ENCODE assay signal across 10 cellular contexts in genomic region chr6:28710466-28711191, GRCh38.
DNase-seq lines count a peak whose midpoint lies in the region; ATAC-seq, FAIRE-seq and TF ChIP-seq lines count a peak whose summit lies in the region.
"Had no signal": no experiment of that assay in that cellular context is flagged by ENCODE, and none has a peak within 500 bp of the region (broad histone marks: within the 10 kb centered on the region; RNA-seq: fewer than 3 reads in every experiment).

No MANE protein-coding gene starts in this region.

- H3K9me3 ChIP-seq in H1 (ENCODE audit: insufficient read depth in 2 of 2, low read depth in 1 of 2, low read length in 1 of 2) (peaks cover 0 to 6% of the 10 kb centered on the region in 2 experiments; a peak in 1 of 4 replicates), skeletal muscle satellite cell (replicated peaks; ENCODE audit: low read length) (no peaks in the 10 kb centered on the region), Peyer's patch (peaks cover 0 to 8% (median 2%) of the 10 kb centered on the region in 4 donors)

- no peaks in the 10 kb centered on the region for H3K27me3 ChIP-seq in H1 (replicated peaks in 1 of 4; ENCODE audit: control insufficient read depth in 3 of 4, extremely low read depth in 1 of 4, insufficient read depth in 3 of 4, low read length in 3 of 4)
- no peaks in the 10 kb centered on the region for H3K27me3 ChIP-seq in skeletal muscle satellite cell (ENCODE audit: control insufficient read depth, insufficient read depth, low read length)
- no peaks in the 10 kb centered on the region for H3K27me3 ChIP-seq in Peyer's patch
- H3K27me3 ChIP-seq: BLaER1 had no signal

- peak overlapping the region; percentile 66 for H3K4me3 Mint-ChIP-seq in activated CD8-positive, alpha-beta T cell treated with anti-CD3 and anti-CD28 coated beads for 36 hours
- H3K4me3 Mint-ChIP-seq in activated CD8-positive, alpha-beta T cell treated with anti-CD3 and anti-CD28 coated beads, Interleukin-2, amount 10 ng/mL, durations not matched to agents 7 days and 5 days, result no peak overlapping the region

- no peak overlapping the region for H2BK12ac ChIP-seq in H1 (ENCODE audit: low read depth, low read length)

- no peak overlapping the region for H2BK5ac ChIP-seq in H1 (ENCODE audit: low read depth, low read length)

- H3K36me3 ChIP-seq in H1 (ENCODE audit: control insufficient read depth in 2 of 4, insufficient read depth in 4 of 4, low read length in 3 of 4) (no peaks in the 10 kb centered on the region), skeletal muscle satellite cell (ENCODE audit: insufficient read depth, low read length) (no peaks in the 10 kb centered on the region), Peyer's patch (no peaks in the 10 kb centered on the region)
- H3K36me3 ChIP-seq: BLaER1 had no signal

- peaks cover 6% of the 10 kb centered on the region for H3K4me1 Mint-ChIP-seq in activated CD8-positive, alpha-beta T cell treated with anti-CD3 and anti-CD28 coated beads for 36 hours (ENCODE audit: low read depth)
- H3K4me1 Mint-ChIP-seq in activated CD8-positive, alpha-beta T cell treated with anti-CD3 and anti-CD28 coated beads, Interleukin-2, amount 10 ng/mL, durations not matched to agents 7 days and 5 days (ENCODE audit: low read depth), result peaks cover 11% of the 10 kb centered on the region

- CTCF ChIA-PET in activated CD8-positive, alpha-beta T cell treated with anti-CD3 and anti-CD28 coated beads for 36 hours (lab: Charles Lee), result no interaction called here
- CTCF ChIA-PET in activated CD8-positive, alpha-beta T cell treated with anti-CD3 and anti-CD28 coated beads, Interleukin-2, amount 10 ng/mL, durations not matched to agents 7 days and 5 days (lab: Charles Lee), result no interaction called here
- CTCF ChIA-PET in H1 (lab: Charles Lee; ENCODE audit: partially characterized antibody), result interaction anchor here (0.7 to 1.8 kb wide), 6 partner anchors 16 to 305 kb away, joined by 3 to 6 read pairs (median 4); no protein-coding TSS in a partner anchor

- H3K36me3 Mint-ChIP-seq in activated CD8-positive, alpha-beta T cell treated with anti-CD3 and anti-CD28 coated beads for 36 hours (ENCODE audit: low read depth), result peaks cover 12% of the 10 kb centered on the region
- H3K36me3 Mint-ChIP-seq in activated CD8-positive, alpha-beta T cell treated with anti-CD3 and anti-CD28 coated beads, Interleukin-2, amount 10 ng/mL, durations not matched to agents 7 days and 5 days (ENCODE audit: low read depth), result peaks cover 7% of the 10 kb centered on the region

- no peak overlapping the region for H3K27ac Mint-ChIP-seq in activated CD8-positive, alpha-beta T cell treated with anti-CD3 and anti-CD28 coated beads for 36 hours
- H3K27ac Mint-ChIP-seq in activated CD8-positive, alpha-beta T cell treated with anti-CD3 and anti-CD28 coated beads, Interleukin-2, amount 10 ng/mL, durations not matched to agents 7 days and 5 days, result no peak overlapping the region

- H2BK120ac ChIP-seq in H1 (replicated peaks; ENCODE audit: low read depth, low read length), result no peak overlapping the region

- H3K23me2 ChIP-seq in H1 (ENCODE audit: low read depth, low read length), result peaks cover 7% of the 10 kb centered on the region; the same call in 1 of the 2 replicates

- H4K8ac ChIP-seq in H1 (ENCODE audit: extremely low read depth, insufficient read depth, low read length), result no peak overlapping the region

- H3K79me2 ChIP-seq in H1 (ENCODE audit: control insufficient read depth in 1 of 2, insufficient read depth in 2 of 2, low read length in 2 of 2), result no peaks in the 10 kb centered on the region

- no peak overlapping the region for H3K14ac ChIP-seq in H1 (ENCODE audit: insufficient read length)

- no peak overlapping the region for H2AK5ac ChIP-seq in H1 (ENCODE audit: low read depth, low read length)

- no peaks in the 10 kb centered on the region for H3K79me1 ChIP-seq in H1 (ENCODE audit: low read depth, low read length)

- H4K5ac ChIP-seq in H1 (ENCODE audit: insufficient read length, low read depth, low read length), result no peak overlapping the region

- intact Hi-C loops in activated CD8-positive, alpha-beta T cell treated with anti-CD3 and anti-CD28 coated beads for 36 hours (cut with micrococcal nuclease), result no loop called here

- peak; percentile 95 for FAIRE-seq in H1 (lab: Jason Lieb, UNC)
- FAIRE-seq: TTC549 had no signal

- H3K4me1 ChIP-seq in H1 (replicated peaks in 1 of 4; ENCODE audit: control insufficient read depth in 3 of 4, insufficient read depth in 4 of 4, low read length in 3 of 4) (no peaks in the 10 kb centered on the region; a peak in 1 of 7 replicates), skeletal muscle satellite cell (ENCODE audit: control insufficient read depth, insufficient read depth, low read length) (peaks cover 7% of the 10 kb centered on the region), Peyer's patch (no peaks in the 10 kb centered on the region)
- H3K4me1 ChIP-seq: BLaER1 had no signal

- no peak overlapping the region for H3K27ac ChIP-seq in H1 (ENCODE audit: low read depth, low read length)
- H3K27ac ChIP-seq in Peyer's patch, result no peak overlapping the region
- H3K27ac ChIP-seq: BLaER1 had no signal

- no peak for TF ChIP-seq RAD21 in H1 (IDR thresholded peaks at IDR 0.05 in 1 of 2, conservative IDR thresholded peaks at IDR 0.05 in 1 of 2; ENCODE audit: low read depth in 2 of 2, low read length in 2 of 2)

- H3K23ac ChIP-seq in H1 (ENCODE audit: insufficient read length), result no peak overlapping the region

- TF ChIP-seq EP300 in H1 (IDR thresholded peaks at IDR 0.05; ENCODE audit: borderline replicate concordance in 1 of 2, low read depth in 2 of 2, low read length in 2 of 2), result no peak

- peak overlapping the region; percentile 53; the same call in 1 of the 2 replicates for H2BK15ac ChIP-seq in H1 (ENCODE audit: low read length)

- TF ChIP-seq POLR2A in H1 (IDR thresholded peaks at IDR 0.05; ENCODE audit: control extremely low read depth in 1 of 2, low read depth in 2 of 2, low read length in 2 of 2) (no peak), Peyer's patch (IDR thresholded peaks at IDR 0.05) (no peak)

- no peak overlapping the region for H4K91ac ChIP-seq in H1 (replicated peaks; ENCODE audit: insufficient read length, low read length)

- ATAC-seq in activated CD8-positive, alpha-beta T cell treated with anti-CD3 and anti-CD28 coated beads for 36 hours, result peak; percentile 64
- ATAC-seq in activated CD8-positive, alpha-beta T cell treated with anti-CD3 and anti-CD28 coated beads, Interleukin-2, amount 10 ng/mL, durations not matched to agents 7 days and 5 days, result no peak
- ATAC-seq in HG02798 (IDR thresholded peaks at IDR 0.05; ENCODE audit: poor library complexity, unreplicated experiment) (no peak), HG03520 (IDR thresholded peaks at IDR 0.05; ENCODE audit: unreplicated experiment) (no peak)

- H3K9me3 Mint-ChIP-seq in activated CD8-positive, alpha-beta T cell treated with anti-CD3 and anti-CD28 coated beads for 36 hours, result peaks cover 25% of the 10 kb centered on the region
- peaks cover 21% of the 10 kb centered on the region for H3K9me3 Mint-ChIP-seq in activated CD8-positive, alpha-beta T cell treated with anti-CD3 and anti-CD28 coated beads, Interleukin-2, amount 10 ng/mL, durations not matched to agents 7 days and 5 days (ENCODE audit: insufficient read depth)

- no peak overlapping the region for H3K4ac ChIP-seq in H1 (replicated peaks; ENCODE audit: insufficient read length, low read depth, low read length)

- H3K4me3 ChIP-seq in H1 (ENCODE audit: extremely low read depth in 1 of 4, insufficient read depth in 2 of 4, low read depth in 3 of 4, low read length in 4 of 4) (peak overlapping the region; percentile 78 to 100 (median 88)), skeletal muscle satellite cell (ENCODE audit: low read length) (no peak overlapping the region), Peyer's patch (no peak overlapping the region)
- H3K4me3 ChIP-seq: BLaER1 had no signal

- 39% methylated on average over 16 of the region's 16 CpGs; no CpG with 5 or more reads in 1 of the 2 experiments for WGBS in H1 (ENCODE audit: extremely low coverage in 1 of 2, insufficient coverage in 1 of 2, insufficient read length in 1 of 2, insufficient replicate concordance in 2 of 2, low coverage in 1 of 2, low lambda C conversion rate in 2 of 2, missing lambda C conversion rate in 1 of 2), 2 experiments

- H3K9ac ChIP-seq in H1 (replicated peaks in 1 of 4; ENCODE audit: extremely low read depth in 1 of 4, low read depth in 3 of 4, low read length in 3 of 4) (no peak overlapping the region), skeletal muscle satellite cell (ENCODE audit: low read depth, low read length) (no peak overlapping the region)
- H3K9ac ChIP-seq: BLaER1 had no signal

- H2BK20ac ChIP-seq in H1 (ENCODE audit: low read length), result no peak overlapping the region

- POLR2A ChIA-PET in activated CD8-positive, alpha-beta T cell treated with anti-CD3 and anti-CD28 coated beads for 36 hours (lab: Charles Lee), result no interaction called here
- POLR2A ChIA-PET in activated CD8-positive, alpha-beta T cell treated with anti-CD3 and anti-CD28 coated beads, Interleukin-2, amount 10 ng/mL, durations not matched to agents 7 days and 5 days (lab: Charles Lee), result interaction anchor here (0.8 kb wide), 1 partner anchor 237 kb away, joined by 3 read pairs; no protein-coding TSS in a partner anchor
- POLR2A ChIA-PET in H1 (lab: Charles Lee; ENCODE audit: partially characterized antibody), result interaction anchor here (1.1 to 2.1 kb wide), 6 partner anchors 9 to 156 kb away, joined by 3 to 7 read pairs (median 4); no protein-coding TSS in a partner anchor

- H3K4me2 ChIP-seq in H1 (ENCODE audit: insufficient read depth in 1 of 2, low read depth in 2 of 2, low read length in 2 of 2) (peak overlapping the region; percentile 79 to 99), skeletal muscle satellite cell (ENCODE audit: low read length) (peak overlapping the region; percentile 67)
- H3K4me2 ChIP-seq: BLaER1 had no signal

- H3K56ac ChIP-seq in H1 (replicated peaks; ENCODE audit: insufficient read length, low read depth, low read length), result no peak overlapping the region

- peaks cover 48% of the 10 kb centered on the region for H3K27me3 Mint-ChIP-seq in activated CD8-positive, alpha-beta T cell treated with anti-CD3 and anti-CD28 coated beads for 36 hours
- peaks cover 30% of the 10 kb centered on the region for H3K27me3 Mint-ChIP-seq in activated CD8-positive, alpha-beta T cell treated with anti-CD3 and anti-CD28 coated beads, Interleukin-2, amount 10 ng/mL, durations not matched to agents 7 days and 5 days (ENCODE audit: low read depth)

- peak; percentile 55 for DNase-seq in activated CD8-positive, alpha-beta T cell treated with anti-CD3 and anti-CD28 coated beads for 36 hours
- DNase-seq in activated CD8-positive, alpha-beta T cell treated with anti-CD3 and anti-CD28 coated beads, Interleukin-2, amount 10 ng/mL, durations not matched to agents 7 days and 5 days, result no peak
- DNase-seq in NCI-H226 (peak; percentile 37), H1 (ENCODE audit: low read depth in 1 of 2, low spot score in 2 of 2) (peak; percentile 63 to 85), Peyer's patch (no peak)

- no peak overlapping the region for H2AFZ ChIP-seq in H1 (ENCODE audit: low read length)

- H3K18ac ChIP-seq in H1 (ENCODE audit: extremely low read depth, low read length), result no peak overlapping the region

- no peak for TF ChIP-seq CTCF in activated CD8-positive, alpha-beta T cell treated with anti-CD3 and anti-CD28 coated beads for 36 hours (IDR thresholded peaks at IDR 0.05)
- TF ChIP-seq CTCF in H1 (IDR thresholded peaks at IDR 0.05; ENCODE audit: control extremely low read depth in 1 of 3, insufficient read depth in 1 of 3, low read depth in 1 of 3, low read length in 3 of 3) (no peak), Peyer's patch (IDR thresholded peaks at IDR 0.05) (no peak)

- no peaks in the 10 kb centered on the region for H4K20me1 ChIP-seq in H1 (replicated peaks in 1 of 2; ENCODE audit: control insufficient read depth in 1 of 2, insufficient read depth in 2 of 2, low read length in 2 of 2)
- H4K20me1 ChIP-seq: BLaER1 had no signal

Comparison
In these comparisons a context has a peak if more than half of its experiments do, and no peak if none do; other contexts are left out.
1. DNase-seq: peak in activated CD8-positive, alpha-beta T cell treated with anti-CD3 and anti-CD28 coated beads for 36 hours (single experiment), NCI-H226 (single experiment) and H1 (2 of 2); none in activated CD8-positive, alpha-beta T cell treated with anti-CD3 and anti-CD28 coated beads, Interleukin-2, amount 10 ng/mL, durations not matched to agents 7 days and 5 days (single experiment) and Peyer's patch (0 of 3).
2. H3K4me3 ChIP-seq: peak in H1 (4 of 4); none in skeletal muscle satellite cell (single experiment) and Peyer's patch (0 of 4).